In the genomic region with DNA sequence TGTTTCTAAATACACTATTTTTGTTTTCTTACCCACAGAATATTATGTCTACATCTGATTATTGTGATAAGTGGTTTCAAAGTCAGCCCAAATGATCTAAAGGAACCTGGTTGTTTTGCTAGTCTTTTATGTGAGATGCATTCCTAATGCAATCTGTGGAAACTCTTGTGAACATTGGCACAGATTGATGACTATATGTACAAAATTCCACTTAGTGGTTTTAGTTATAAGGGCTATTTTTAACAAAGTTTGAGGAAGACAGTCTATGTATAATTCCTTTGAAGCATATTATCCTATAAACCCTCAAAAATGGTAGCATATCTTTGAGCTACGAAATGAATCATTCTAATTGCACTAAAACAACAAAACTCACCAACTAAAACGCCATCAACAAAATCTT, we compare ENCODE assay signal across 23 cellular contexts.
A peak's percentile ranks its signal among the peaks of the same experiment; 100 is the strongest.
DNase-seq lines count a peak whose midpoint lies in the region; ATAC-seq and TF ChIP-seq lines count a peak whose summit lies in the region.
"Had no signal": no experiment of that assay in that cellular context is flagged by ENCODE, and none has a peak within 500 bp of the region (broad histone marks: within the 10 kb centered on the region; RNA-seq: fewer than 3 reads in every experiment).

No MANE protein-coding gene starts in this region.

- no peak overlapping the region for H3K4ac ChIP-seq in IMR-90 (ENCODE audit: low read depth, low read length)

- no peak overlapping the region for H2BK20ac ChIP-seq in IMR-90 (ENCODE audit: low read depth, low read length)

- H3K14ac ChIP-seq in IMR-90 (replicated peaks; ENCODE audit: low read depth, low read length), result no peak overlapping the region

- POLR2A ChIA-PET in IMR-90 (lab: Charles Lee; ENCODE audit: unreplicated experiment), result no interaction called here

- H3K18ac ChIP-seq in IMR-90 (ENCODE audit: low read depth, low read length), result no peak overlapping the region

- H2BK15ac ChIP-seq in IMR-90 (ENCODE audit: low read depth, low read length), result no peak overlapping the region

- dilution Hi-C loops in IMR-90 (cut with HindIII; ENCODE audit: low sequenced_read_pairs, unreplicated experiment), result no loop called here

- TF ChIP-seq RAD21 in IMR-90 (IDR thresholded peaks at IDR 0.05; ENCODE audit: low read length), result no peak

- intact Hi-C loops in IMR-90 (cut with micrococcal nuclease), result no loop called here
- intact Hi-C loops in adrenal gland (cut with DNase I), result no loop called here

- BruUV-seq in IMR-90 (replicated peaks; lab: Mats Ljungman, UMichigan), result no TSS peak

- DNase-seq in IMR-90, result peak; percentile 48
- DNase-seq in astrocyte of the hippocampus (ENCODE audit: low read depth, low spot score), result peak; percentile 63
- DNase-seq in fibroblast of the aortic adventitia (ENCODE audit: low read depth), result peak; percentile 45
- DNase-seq in NCI-H2196 treated with DMSO at 0.1 percent for 48 hours (lab: John Stamatoyannopoulos, UW; ENCODE audit: unreplicated experiment), result no peak
- DNase-seq in adrenal gland, result no peak
- no peak for DNase-seq in stimulated activated naive CD8-positive, alpha-beta T cell treated with anti-CD3 and anti-CD28 coated beads, Interleukin-15, Interleukin-2, amounts not matched to agents 100 U/mL and 50 U/mL, for 24 hours
- no peak for DNase-seq in NAMALWA (ENCODE audit: low spot score)
- DNase-seq: activated CD4-positive, alpha-beta T cell treated with anti-CD3 and anti-CD28 coated beads for 48 hours; activated CD8-positive, alpha-beta memory T cell treated with anti-CD3 and anti-CD28 coated beads, Interleukin-2, amount 10 ng/mL, durations not matched to agents 7 days and 5 days; activated naive CD4-positive, alpha-beta T cell treated with anti-CD3 and anti-CD28 coated beads for 36 hours; DMS153; effector CD4-positive, alpha-beta T cell; GF-D8; glutamatergic neuron; kidney glomerular epithelial cell; NCI-H1694 treated with DMSO at 0.1 percent for 48 hours; NCI-H2171 treated with DMSO at 0.1 percent for 48 hours; stimulated activated CD4-positive, alpha-beta T cell treated with anti-CD3 and anti-CD28 coated beads, Interleukin-15, amount 100 ng/mL, for 24 hours; transverse colon had no signal

- H4K5ac ChIP-seq in IMR-90 (ENCODE audit: low read depth, low read length), result no peak overlapping the region

- H3K9me1 ChIP-seq in IMR-90 (ENCODE audit: insufficient read depth, low read length), result 0 out of 2 replicates have a peak, but pooled peaks cover 2% of the 10 kb centered on the region

- ATAC-seq in IMR-90 (ENCODE audit: low read depth), result peak; percentile 49
- ATAC-seq in stimulated activated naive CD8-positive, alpha-beta T cell treated with anti-CD3 and anti-CD28 coated beads, Interleukin-15, Interleukin-2, amounts not matched to agents 100 U/mL and 50 U/mL, for 24 hours, result no peak
- ATAC-seq: activated CD8-positive, alpha-beta memory T cell treated with anti-CD3 and anti-CD28 coated beads, Interleukin-2, amount 10 ng/mL, durations not matched to agents 7 days and 5 days; GM23338; sciatic nerve had no signal

- H3K27me3 ChIP-seq in IMR-90 (ENCODE audit: control insufficient read depth, insufficient read depth, low read length) (no peaks in the 10 kb centered on the region), adrenal gland (no peaks in the 10 kb centered on the region)
- H3K27me3 ChIP-seq: neural progenitor cell, transverse colon had no signal

- CTCF ChIA-PET in IMR-90 (lab: Yijun Ruan, JAX), result no interaction called here

- no peak overlapping the region for H3K9ac ChIP-seq in IMR-90 (ENCODE audit: low read depth, low read length)
- H3K9ac ChIP-seq: KMS-11, neural progenitor cell had no signal

- no CpG with 5 or more reads among the region's 2 CpGs for WGBS in IMR-90 (ENCODE audit: extremely low coverage in 2 of 2, insufficient read length in 1 of 2), 2 experiments
- 60 to 77% (median 64%) methylated on average over 2 of the region's 2 CpGs for WGBS in adrenal gland, 4 donors

- H3K36me3 ChIP-seq in IMR-90 (ENCODE audit: control insufficient read depth, insufficient read depth, low read length) (no peaks in the 10 kb centered on the region), adrenal gland (replicated peaks in 1 of 2) (no peaks in the 10 kb centered on the region)
- H3K36me3 ChIP-seq: neural progenitor cell, transverse colon had no signal

- H3K9me3 ChIP-seq in IMR-90 (ENCODE audit: control insufficient read depth, insufficient read depth, low read length), result no peaks in the 10 kb centered on the region
- no peaks in the 10 kb centered on the region for H3K9me3 ChIP-seq in adrenal gland (replicated peaks in 1 of 3)
- H3K9me3 ChIP-seq: transverse colon had no signal

- no peak overlapping the region for H3K27ac ChIP-seq in IMR-90 (ENCODE audit: insufficient read depth, low read length)
- H3K27ac ChIP-seq in adrenal gland, result no peak overlapping the region
- H3K27ac ChIP-seq: KMS-11, neural progenitor cell, transverse colon had no signal

- H3K4me3 ChIP-seq in IMR-90 (ENCODE audit: insufficient read depth, low read depth, low read length), result 0 out of 2 replicates have a peak overlapping the region, but pooled peaks have one; percentile 42
- H3K4me3 ChIP-seq in fibroblast of the aortic adventitia (ENCODE audit: low read depth, low read length), result no peak overlapping the region
- no peak overlapping the region for H3K4me3 ChIP-seq in adrenal gland
- H3K4me3 ChIP-seq: GM23338, neural progenitor cell, transverse colon had no signal

- H3K23ac ChIP-seq in IMR-90 (ENCODE audit: low read depth, low read length), result no peak overlapping the region

- TF ChIP-seq POLR2A in IMR-90 (IDR thresholded peaks at IDR 0.05; ENCODE audit: low read depth, low read length) (no peak), adrenal gland (IDR thresholded peaks at IDR 0.05) (no peak)

- no peak overlapping the region for H2BK120ac ChIP-seq in IMR-90 (ENCODE audit: low read depth, low read length)

- H2AK9ac ChIP-seq in IMR-90 (replicated peaks; ENCODE audit: low read depth, low read length, poor library complexity), result no peak overlapping the region

- H3K4me1 ChIP-seq in IMR-90 (ENCODE audit: control insufficient read depth, insufficient read depth, low read length) (no peaks in the 10 kb centered on the region; the same call in 1 of the 2 replicates), adrenal gland (replicated peaks in 1 of 2) (peaks cover 1 to 6% of the 10 kb centered on the region in 2 donors)
- H3K4me1 ChIP-seq: neural progenitor cell, transverse colon had no signal

- H2AFZ ChIP-seq in IMR-90 (replicated peaks; ENCODE audit: low read length, poor library complexity), result no peak overlapping the region
- H2AFZ ChIP-seq: GM23338, neural progenitor cell had no signal

- in situ Hi-C loops in IMR-90 (cut with MboI; ENCODE audit: low sequenced_read_pairs), result no loop called here

- TF ChIP-seq CTCF in IMR-90 (conservative IDR thresholded peaks at IDR 0.05; ENCODE audit: low read depth, low read length) (no peak), fibroblast of the aortic adventitia (IDR thresholded peaks at IDR 0.05; ENCODE audit: insufficient read depth, low read length) (no peak), adrenal gland (IDR thresholded peaks at IDR 0.05) (no peak)

- H4K8ac ChIP-seq in IMR-90 (ENCODE audit: low read depth in 2 of 2, low read length in 2 of 2), result no peak overlapping the region; a peak in 1 of 4 replicates

- peaks cover 0 to 3% of the 10 kb centered on the region in 2 experiments; a peak in 1 of 4 replicates for H3K79me1 ChIP-seq in IMR-90 (ENCODE audit: low read depth in 1 of 2, low read length in 2 of 2)

- no peaks in the 10 kb centered on the region for H4K20me1 ChIP-seq in IMR-90 (ENCODE audit: insufficient read depth, low read length)

- H3K56ac ChIP-seq in IMR-90 (ENCODE audit: extremely low read depth, insufficient read depth, low read length), result no peak overlapping the region

- no peak overlapping the region for H2AK5ac ChIP-seq in IMR-90 (ENCODE audit: low read depth, low read length)

- peak overlapping the region; percentile 92; the same call in 1 of the 2 replicates for H3K4me2 ChIP-seq in IMR-90 (ENCODE audit: low read depth, low read length)
- H3K4me2 ChIP-seq: GM23338, KMS-11, neural progenitor cell had no signal

- peak overlapping the region; percentile 56 for H2BK5ac ChIP-seq in IMR-90 (ENCODE audit: low read depth, low read length, poor library complexity, severe bottlenecking)

- no peak overlapping the region for H4K91ac ChIP-seq in IMR-90 (ENCODE audit: insufficient read depth, low read depth, low read length)

TF ChIP-seq in IMR-90, 13 proteins besides CTCF, POLR2A, EP300 and RAD21:
- TF ChIP-seq BHLHE40 (IDR thresholded peaks at IDR 0.05; ENCODE audit: low read depth, low read length) (no peak), CEBPB (IDR thresholded peaks at IDR 0.05; ENCODE audit: low read depth, low read length) (peak; percentile 58; the same call in 1 of the 2 replicates)

Comparison
In these comparisons a context has a peak if more than half of its experiments do, and no peak if none do; other contexts are left out.
1. DNase-seq: peak in IMR-90 (single experiment), astrocyte of the hippocampus (single experiment) and fibroblast of the aortic adventitia (single experiment); none in NCI-H2196 treated with DMSO at 0.1 percent for 48 hours (single experiment), adrenal gland (0 of 7), stimulated activated naive CD8-positive, alpha-beta T cell treated with anti-CD3 and anti-CD28 coated beads, Interleukin-15, Interleukin-2, amounts not matched to agents 100 U/mL and 50 U/mL, for 24 hours (single experiment) and NAMALWA (single experiment).